1 cellular context compared by ENCODE assay signal in genomic region chr3:179179979-179180758, GRCh38.
TF ChIP-seq lines count a peak whose summit lies in the region.

No MANE protein-coding gene starts in this region.

TF ChIP-seq in K562, 482 proteins besides CTCF, POLR2A, EP300 and RAD21 (continued from another document):
- TF ChIP-seq STAT5A (IDR thresholded peaks at IDR 0.05; ENCODE audit: borderline replicate concordance, low read length) (no peak), ATF3 (IDR thresholded peaks at IDR 0.05) (peak; percentile 82), ATF3 (CRISPR knock-in tag; conservative IDR thresholded peaks at IDR 0.05) (no peak), SRSF9 (IDR thresholded peaks at IDR 0.05; ENCODE audit: borderline replicate concordance, low read depth, low read length) (no peak), ZSCAN32 (CRISPR knock-in tag; IDR thresholded peaks at IDR 0.05) (no peak), TEAD2 (tag; IDR thresholded peaks at IDR 0.05) (no peak), MEF2A (IDR thresholded peaks at IDR 0.05; ENCODE audit: control insufficient read depth, low read depth, low read length) (no peak), CCAR2 (IDR thresholded peaks at IDR 0.05; ENCODE audit: low read depth, low read length) (no peak), CREBBP (IDR thresholded peaks at IDR 0.05; ENCODE audit: low read depth, low read length) (no peak), HEY1 (CRISPR knock-in tag; IDR thresholded peaks at IDR 0.05; ENCODE audit: borderline replicate concordance) (no peak), RB1 (IDR thresholded peaks at IDR 0.05; ENCODE audit: low read depth) (no peak), ATF7 (IDR thresholded peaks at IDR 0.05) (peak; percentile 58; the same call in 1 of the 2 replicates), JUND (IDR thresholded peaks at IDR 0.05; ENCODE audit: borderline replicate concordance, low read depth, low read length) (peak; percentile 23; the same call in 1 of the 2 replicates), JUND (tag; IDR thresholded peaks at IDR 0.05; ENCODE audit: borderline replicate concordance, low read depth, low read length) (peak; percentile 37; the same call in 1 of the 3 replicates)
- TF ChIP-seq, protein P1, sequence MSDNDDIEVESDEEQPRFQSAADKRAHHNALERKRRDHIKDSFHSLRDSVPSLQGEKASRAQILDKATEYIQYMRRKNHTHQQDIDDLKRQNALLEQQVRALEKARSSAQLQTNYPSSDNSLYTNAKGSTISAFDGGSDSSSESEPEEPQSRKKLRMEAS (CRISPR knock-in tag; IDR thresholded peaks at IDR 0.05), result no peak
